Comparison of ENCODE assay signal across 1 cellular context in the genomic region with DNA sequence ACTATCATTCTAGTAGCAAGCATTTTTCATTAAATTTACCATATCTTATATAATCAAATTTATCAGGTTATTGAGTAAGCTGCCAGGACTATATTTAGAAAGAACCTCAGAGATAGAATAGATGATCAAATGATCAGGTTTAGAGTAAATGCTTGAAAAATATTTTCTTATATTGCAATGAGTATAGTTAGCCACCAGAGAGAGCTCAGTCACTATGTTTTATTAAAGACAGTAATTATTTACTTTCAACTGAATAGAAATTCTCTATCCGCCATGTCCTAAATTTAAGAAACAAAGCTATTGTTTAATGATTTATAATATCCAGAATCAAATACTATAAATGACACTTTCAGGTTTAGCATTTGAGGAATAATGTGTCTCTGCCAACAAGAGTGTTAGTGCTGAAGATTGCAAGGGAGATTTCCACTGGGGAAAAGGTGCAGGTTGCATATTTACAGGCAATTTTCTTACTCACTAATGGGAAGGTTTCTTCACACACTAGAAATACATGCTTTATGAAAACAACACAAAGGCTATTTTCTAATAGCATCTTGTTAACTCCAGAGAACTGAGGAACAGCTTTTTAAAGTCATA.
TF ChIP-seq lines count a peak whose summit lies in the region.

No MANE protein-coding gene starts in this region.

TF ChIP-seq in WTC11, 78 proteins besides CTCF, POLR2A, EP300 and RAD21 (continued from another document):
- TF ChIP-seq, protein P1, sequence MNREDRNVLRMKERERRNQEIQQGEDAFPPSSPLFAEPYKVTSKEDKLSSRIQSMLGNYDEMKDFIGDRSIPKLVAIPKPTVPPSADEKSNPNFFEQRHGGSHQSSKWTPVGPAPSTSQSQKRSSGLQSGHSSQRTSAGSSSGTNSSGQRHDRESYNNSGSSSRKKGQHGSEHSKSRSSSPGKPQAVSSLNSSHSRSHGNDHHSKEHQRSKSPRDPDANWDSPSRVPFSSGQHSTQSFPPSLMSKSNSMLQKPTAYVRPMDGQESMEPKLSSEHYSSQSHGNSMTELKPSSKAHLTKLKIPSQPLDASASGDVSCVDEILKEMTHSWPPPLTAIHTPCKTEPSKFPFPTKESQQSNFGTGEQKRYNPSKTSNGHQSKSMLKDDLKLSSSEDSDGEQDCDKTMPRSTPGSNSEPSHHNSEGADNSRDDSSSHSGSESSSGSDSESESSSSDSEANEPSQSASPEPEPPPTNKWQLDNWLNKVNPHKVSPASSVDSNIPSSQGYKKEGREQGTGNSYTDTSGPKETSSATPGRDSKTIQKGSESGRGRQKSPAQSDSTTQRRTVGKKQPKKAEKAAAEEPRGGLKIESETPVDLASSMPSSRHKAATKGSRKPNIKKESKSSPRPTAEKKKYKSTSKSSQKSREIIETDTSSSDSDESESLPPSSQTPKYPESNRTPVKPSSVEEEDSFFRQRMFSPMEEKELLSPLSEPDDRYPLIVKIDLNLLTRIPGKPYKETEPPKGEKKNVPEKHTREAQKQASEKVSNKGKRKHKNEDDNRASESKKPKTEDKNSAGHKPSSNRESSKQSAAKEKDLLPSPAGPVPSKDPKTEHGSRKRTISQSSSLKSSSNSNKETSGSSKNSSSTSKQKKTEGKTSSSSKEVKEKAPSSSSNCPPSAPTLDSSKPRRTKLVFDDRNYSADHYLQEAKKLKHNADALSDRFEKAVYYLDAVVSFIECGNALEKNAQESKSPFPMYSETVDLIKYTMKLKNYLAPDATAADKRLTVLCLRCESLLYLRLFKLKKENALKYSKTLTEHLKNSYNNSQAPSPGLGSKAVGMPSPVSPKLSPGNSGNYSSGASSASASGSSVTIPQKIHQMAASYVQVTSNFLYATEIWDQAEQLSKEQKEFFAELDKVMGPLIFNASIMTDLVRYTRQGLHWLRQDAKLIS (CRISPR knock-in tag; IDR thresholded peaks at IDR 0.05; ENCODE audit: borderline replicate concordance): no peak
- TF ChIP-seq CDX4 (CRISPR knock-in tag; IDR thresholded peaks at IDR 0.05; ENCODE audit: borderline replicate concordance) (no peak), USF1 (CRISPR knock-in tag; IDR thresholded peaks at IDR 0.05) (no peak), RORB (CRISPR knock-in tag; IDR thresholded peaks at IDR 0.05) (no peak)
- TF ChIP-seq, protein P2, sequence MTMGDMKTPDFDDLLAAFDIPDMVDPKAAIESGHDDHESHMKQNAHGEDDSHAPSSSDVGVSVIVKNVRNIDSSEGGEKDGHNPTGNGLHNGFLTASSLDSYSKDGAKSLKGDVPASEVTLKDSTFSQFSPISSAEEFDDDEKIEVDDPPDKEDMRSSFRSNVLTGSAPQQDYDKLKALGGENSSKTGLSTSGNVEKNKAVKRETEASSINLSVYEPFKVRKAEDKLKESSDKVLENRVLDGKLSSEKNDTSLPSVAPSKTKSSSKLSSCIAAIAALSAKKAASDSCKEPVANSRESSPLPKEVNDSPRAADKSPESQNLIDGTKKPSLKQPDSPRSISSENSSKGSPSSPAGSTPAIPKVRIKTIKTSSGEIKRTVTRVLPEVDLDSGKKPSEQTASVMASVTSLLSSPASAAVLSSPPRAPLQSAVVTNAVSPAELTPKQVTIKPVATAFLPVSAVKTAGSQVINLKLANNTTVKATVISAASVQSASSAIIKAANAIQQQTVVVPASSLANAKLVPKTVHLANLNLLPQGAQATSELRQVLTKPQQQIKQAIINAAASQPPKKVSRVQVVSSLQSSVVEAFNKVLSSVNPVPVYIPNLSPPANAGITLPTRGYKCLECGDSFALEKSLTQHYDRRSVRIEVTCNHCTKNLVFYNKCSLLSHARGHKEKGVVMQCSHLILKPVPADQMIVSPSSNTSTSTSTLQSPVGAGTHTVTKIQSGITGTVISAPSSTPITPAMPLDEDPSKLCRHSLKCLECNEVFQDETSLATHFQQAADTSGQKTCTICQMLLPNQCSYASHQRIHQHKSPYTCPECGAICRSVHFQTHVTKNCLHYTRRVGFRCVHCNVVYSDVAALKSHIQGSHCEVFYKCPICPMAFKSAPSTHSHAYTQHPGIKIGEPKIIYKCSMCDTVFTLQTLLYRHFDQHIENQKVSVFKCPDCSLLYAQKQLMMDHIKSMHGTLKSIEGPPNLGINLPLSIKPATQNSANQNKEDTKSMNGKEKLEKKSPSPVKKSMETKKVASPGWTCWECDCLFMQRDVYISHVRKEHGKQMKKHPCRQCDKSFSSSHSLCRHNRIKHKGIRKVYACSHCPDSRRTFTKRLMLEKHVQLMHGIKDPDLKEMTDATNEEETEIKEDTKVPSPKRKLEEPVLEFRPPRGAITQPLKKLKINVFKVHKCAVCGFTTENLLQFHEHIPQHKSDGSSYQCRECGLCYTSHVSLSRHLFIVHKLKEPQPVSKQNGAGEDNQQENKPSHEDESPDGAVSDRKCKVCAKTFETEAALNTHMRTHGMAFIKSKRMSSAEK (CRISPR knock-in tag; IDR thresholded peaks at IDR 0.05; ENCODE audit: borderline replicate concordance): no peak
- TF ChIP-seq, protein P3, sequence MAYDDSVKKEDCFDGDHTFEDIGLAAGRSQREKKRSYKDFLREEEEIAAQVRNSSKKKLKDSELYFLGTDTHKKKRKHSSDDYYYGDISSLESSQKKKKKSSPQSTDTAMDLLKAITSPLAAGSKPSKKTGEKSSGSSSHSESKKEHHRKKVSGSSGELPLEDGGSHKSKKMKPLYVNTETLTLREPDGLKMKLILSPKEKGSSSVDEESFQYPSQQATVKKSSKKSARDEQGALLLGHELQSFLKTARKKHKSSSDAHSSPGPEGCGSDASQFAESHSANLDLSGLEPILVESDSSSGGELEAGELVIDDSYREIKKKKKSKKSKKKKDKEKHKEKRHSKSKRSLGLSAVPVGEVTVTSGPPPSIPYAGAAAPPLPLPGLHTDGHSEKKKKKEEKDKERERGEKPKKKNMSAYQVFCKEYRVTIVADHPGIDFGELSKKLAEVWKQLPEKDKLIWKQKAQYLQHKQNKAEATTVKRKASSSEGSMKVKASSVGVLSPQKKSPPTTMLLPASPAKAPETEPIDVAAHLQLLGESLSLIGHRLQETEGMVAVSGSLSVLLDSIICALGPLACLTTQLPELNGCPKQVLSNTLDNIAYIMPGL (CRISPR knock-in tag; IDR thresholded peaks at IDR 0.05): no peak
- TF ChIP-seq, protein P4, sequence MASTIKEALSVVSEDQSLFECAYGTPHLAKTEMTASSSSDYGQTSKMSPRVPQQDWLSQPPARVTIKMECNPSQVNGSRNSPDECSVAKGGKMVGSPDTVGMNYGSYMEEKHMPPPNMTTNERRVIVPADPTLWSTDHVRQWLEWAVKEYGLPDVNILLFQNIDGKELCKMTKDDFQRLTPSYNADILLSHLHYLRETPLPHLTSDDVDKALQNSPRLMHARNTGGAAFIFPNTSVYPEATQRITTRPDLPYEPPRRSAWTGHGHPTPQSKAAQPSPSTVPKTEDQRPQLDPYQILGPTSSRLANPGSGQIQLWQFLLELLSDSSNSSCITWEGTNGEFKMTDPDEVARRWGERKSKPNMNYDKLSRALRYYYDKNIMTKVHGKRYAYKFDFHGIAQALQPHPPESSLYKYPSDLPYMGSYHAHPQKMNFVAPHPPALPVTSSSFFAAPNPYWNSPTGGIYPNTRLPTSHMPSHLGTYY (CRISPR knock-in tag; IDR thresholded peaks at IDR 0.05): no peak
